In the genomic region with DNA sequence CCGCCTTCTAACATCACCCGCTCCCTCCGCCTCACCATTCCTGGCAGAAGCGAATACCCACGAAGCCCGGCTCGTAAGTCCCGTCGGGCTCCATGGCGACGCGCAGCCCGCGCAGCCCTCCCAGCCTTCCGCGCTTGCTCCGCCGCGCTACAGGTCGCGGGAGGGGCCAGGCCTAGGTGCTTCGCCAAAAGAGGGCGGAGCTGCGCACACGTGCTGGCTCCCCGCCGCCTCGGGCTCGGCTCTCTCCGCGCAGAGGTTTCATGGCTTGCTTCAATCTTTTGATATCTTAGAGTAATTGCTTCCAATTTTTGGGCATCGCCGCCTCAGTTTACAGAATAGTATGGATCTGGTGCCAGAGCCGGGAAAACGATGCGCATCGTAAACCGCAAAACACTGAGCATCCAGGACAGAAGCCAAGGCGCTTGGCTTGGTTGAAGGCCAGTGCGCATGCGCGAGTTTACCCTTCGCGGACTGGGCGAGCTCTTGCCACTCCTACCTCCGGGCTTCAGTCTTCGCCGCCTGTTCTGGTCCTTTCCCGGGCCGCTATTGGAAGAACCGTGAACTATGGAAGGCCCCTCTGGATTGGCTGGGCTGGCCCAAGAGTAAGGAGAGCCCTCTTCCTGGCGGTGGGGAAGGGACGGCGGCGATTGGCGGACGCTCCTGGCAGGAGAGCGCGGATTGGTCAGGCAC, we compare ENCODE assay signal across 8 cellular contexts. TPM values are rescaled to one million over a fixed set of nuclear protein-coding genes. Genes with fewer than 3 reads are reported as not detected.
DNase-seq lines count a peak whose midpoint lies in the region; ATAC-seq and TF ChIP-seq lines count a peak whose summit lies in the region.

Gene POLR2I, minus strand, starts transcription at position 113 of the 690 bp plus-strand sequence. Its CDS starts 19 bp downstream, at position 94.

- WGBS in prostate gland = 0% methylated on average over 59 of the region's 59 CpGs
- under 1% methylated on average over 59 of the region's 59 CpGs for WGBS in urinary bladder

- intact Hi-C loops in left ventricle myocardium inferior (cut with micrococcal nuclease) = no loop called here
- intact Hi-C loops in prostate gland (cut with DNase I) = loop anchor here (1.0 kb wide), 1 partner anchor 61 kb away; the partner anchor contains the start of genes THAP8 and WDR62

- peak; percentile 82 for ATAC-seq in GM18498 (IDR thresholded peaks at IDR 0.05; ENCODE audit: unreplicated experiment)
- ATAC-seq in HG02938 (IDR thresholded peaks at IDR 0.05; ENCODE audit: unreplicated experiment) = peak; percentile 77

- H3K27me3 ChIP-seq in left ventricle myocardium inferior (ENCODE audit: low read depth) (no peaks in the 10 kb centered on the region), prostate gland (replicated peaks; ENCODE audit: insufficient read depth) (no peaks in the 10 kb centered on the region)

- peaks cover 35% of the 10 kb centered on the region for H3K4me1 ChIP-seq in left ventricle myocardium inferior
- peaks cover 4% of the 10 kb centered on the region for H3K4me1 ChIP-seq in prostate gland (replicated peaks)
- no peaks in the 10 kb centered on the region for H3K4me1 ChIP-seq in urinary bladder (ENCODE audit: insufficient read depth)

- DNase-seq in NCI-H187 (lab: John Stamatoyannopoulos, UW) (peak; percentile 98 to 99), T-helper 2 cell (peak; percentile 90 to 100 (median 99)), left ventricle myocardium inferior (peak; percentile 99), prostate gland (ENCODE audit: low spot score) (peak; percentile 100)

- peak; percentile 49 for TF ChIP-seq POLR2A in prostate gland (IDR thresholded peaks at IDR 0.05)

- peak within 1 kb of the TSS; percentile 92 for H3K27ac ChIP-seq in angular gyrus (ENCODE audit: low read depth, low read length)
- peak within 1 kb of the TSS; percentile 93 for H3K27ac ChIP-seq in left ventricle myocardium inferior (replicated peaks)
- peak within 1 kb of the TSS; percentile 86 to 87 for H3K27ac ChIP-seq in prostate gland
- peak within 1 kb of the TSS; percentile 73 for H3K27ac ChIP-seq in urinary bladder (ENCODE audit: low read depth)

- TF ChIP-seq CTCF in left ventricle myocardium inferior (IDR thresholded peaks at IDR 0.05; ENCODE audit: borderline replicate concordance) (no peak), prostate gland (IDR thresholded peaks at IDR 0.05) (peak in 2 of 4 experiments; percentile 23 to 34)

- peak within 1 kb of the TSS; percentile 83 for H3K4me3 ChIP-seq in left ventricle myocardium inferior
- H3K4me3 ChIP-seq in prostate gland = peak within 1 kb of the TSS; percentile 43 to 70
- peak within 1 kb of the TSS; percentile 71 for H3K4me3 ChIP-seq in urinary bladder (ENCODE audit: low read depth, low read length)

- H3K9me3 ChIP-seq in left ventricle myocardium inferior (replicated peaks) (no peaks in the 10 kb centered on the region), prostate gland (no peaks in the 10 kb centered on the region)

- peaks cover 44% of the 10 kb centered on the region for H3K36me3 ChIP-seq in left ventricle myocardium inferior
- H3K36me3 ChIP-seq in prostate gland = no peaks in the 10 kb centered on the region
- peaks cover 4% of the 10 kb centered on the region for H3K36me3 ChIP-seq in urinary bladder (ENCODE audit: insufficient read depth)

RNA-seq across cellular contexts. Expression of gene POLR2I, which starts in this region (rescaled TPM):
- total RNA-seq in left ventricle myocardium inferior = 130 TPM
- 10 to 100 TPM; 45.6 to 56.7 TPM for total RNA-seq in prostate gland
- 44.5 TPM for total RNA-seq in urinary bladder
- polyA plus RNA-seq in urinary bladder = 78.9 TPM

Comparison
In these comparisons a context has a peak if more than half of its experiments do, and no peak if none do; other contexts are left out.
1. Peak in every context shown above with its lines: DNase-seq, ATAC-seq, H3K4me3 ChIP-seq and H3K27ac ChIP-seq.